ENCODE assay signal across 12 cellular contexts in genomic region chr20:58174708-58175287, GRCh38. TPM values are rescaled to one million over a fixed set of nuclear protein-coding genes. Genes with fewer than 3 reads are reported as not detected.
DNase-seq lines count a peak whose midpoint lies in the region; ATAC-seq and TF ChIP-seq lines count a peak whose summit lies in the region.
"Had no signal": no experiment of that assay in that cellular context is flagged by ENCODE, and none has a peak within 500 bp of the region (broad histone marks: within the 10 kb centered on the region; RNA-seq: fewer than 3 reads in every experiment).

No MANE protein-coding gene starts in this region.

- H3K27ac ChIP-seq in stomach = peak overlapping the region; percentile 10 to 79 (median 71)

- POLR2A ChIA-PET in activated CD4-positive, alpha-beta memory T cell treated with anti-CD3 and anti-CD28 coated beads for 36 hours (lab: Charles Lee) = no interaction called here

- peak overlapping the region in 3 of 4 donors; percentile 7 to 21 (median 18) for H3K4me3 ChIP-seq in stomach

- 31 to 45% (median 36%) methylated on average over 6 to 10 of the region's 10 CpGs for WGBS in stomach, 5 donors

- peak overlapping the region in 3 of 5 experiments; percentile 90 to 92 (median 91) for H3K27ac Mint-ChIP-seq in brain
- H3K27ac Mint-ChIP-seq in activated CD4-positive, alpha-beta memory T cell treated with anti-CD3 and anti-CD28 coated beads for 36 hours = no peak overlapping the region
- H3K27ac Mint-ChIP-seq: activated CD8-positive, alpha-beta T cell treated with anti-CD3 and anti-CD28 coated beads, Interleukin-2, amount 10 ng/mL, durations not matched to agents 7 days and 5 days had no signal

- ATAC-seq in HG02642 (IDR thresholded peaks at IDR 0.05; ENCODE audit: poor library complexity, unreplicated experiment) = no peak

- peaks cover 7% of the 10 kb centered on the region for H3K27me3 Mint-ChIP-seq in brain
- H3K27me3 Mint-ChIP-seq in activated CD4-positive, alpha-beta memory T cell treated with anti-CD3 and anti-CD28 coated beads for 36 hours = peaks cover 4% of the 10 kb centered on the region

- no peaks in the 10 kb centered on the region for H3K36me3 Mint-ChIP-seq in brain
- no peaks in the 10 kb centered on the region for H3K36me3 Mint-ChIP-seq in activated CD4-positive, alpha-beta memory T cell treated with anti-CD3 and anti-CD28 coated beads for 36 hours

- H3K4me1 Mint-ChIP-seq in brain = peaks cover 51% of the 10 kb centered on the region
- peaks cover 12% of the 10 kb centered on the region for H3K4me1 Mint-ChIP-seq in activated CD4-positive, alpha-beta memory T cell treated with anti-CD3 and anti-CD28 coated beads for 36 hours (ENCODE audit: low read depth)

- H3K27me3 ChIP-seq in stomach = peaks cover 0 to 14% (median 9%) of the 10 kb centered on the region in 3 donors

- no peaks in the 10 kb centered on the region for H3K9me3 Mint-ChIP-seq in brain
- no peaks in the 10 kb centered on the region for H3K9me3 Mint-ChIP-seq in activated CD4-positive, alpha-beta memory T cell treated with anti-CD3 and anti-CD28 coated beads for 36 hours

- DNase-seq in GM03348 (ENCODE audit: low spot score) (peak; percentile 51), left kidney (ENCODE audit: low read depth, low spot score) (peak; percentile 76), stomach (no peak), cortex of kidney (lab: John Stamatoyannopoulos, UW) (no peak)
- DNase-seq in activated CD4-positive, alpha-beta memory T cell treated with anti-CD3 and anti-CD28 coated beads for 36 hours = no peak
- no peak for DNase-seq in NK-92 treated with Interleukin-12 subunit alpha and Interleukin-12 subunit beta, amount 100 ng/mL, for 24 hours (lab: John Stamatoyannopoulos, UW)
- DNase-seq: activated CD8-positive, alpha-beta T cell treated with anti-CD3 and anti-CD28 coated beads, Interleukin-2, amount 10 ng/mL, durations not matched to agents 7 days and 5 days; DMS53; NCI-H2081 treated with DMSO at 0.1 percent for 48 hours; SHP77 had no signal

- CTCF ChIA-PET in activated CD4-positive, alpha-beta memory T cell treated with anti-CD3 and anti-CD28 coated beads for 36 hours (lab: Charles Lee) = no interaction called here

- H3K4me1 ChIP-seq in stomach = peaks cover 6 to 22% (median 11%) of the 10 kb centered on the region in 4 donors

- TF ChIP-seq POLR2A in stomach (IDR thresholded peaks at IDR 0.05) = no peak

- TF ChIP-seq EP300 in stomach (IDR thresholded peaks at IDR 0.05) = no peak

- H3K4me3 Mint-ChIP-seq in brain = peak overlapping the region in 3 of 5 experiments; percentile 29 to 61 (median 38)
- H3K4me3 Mint-ChIP-seq in activated CD4-positive, alpha-beta memory T cell treated with anti-CD3 and anti-CD28 coated beads for 36 hours = no peak overlapping the region
- H3K4me3 Mint-ChIP-seq: activated CD8-positive, alpha-beta T cell treated with anti-CD3 and anti-CD28 coated beads, Interleukin-2, amount 10 ng/mL, durations not matched to agents 7 days and 5 days had no signal

- TF ChIP-seq CTCF in brain (conservative IDR thresholded peaks at IDR 0.05) (no peak), stomach (IDR thresholded peaks at IDR 0.05) (no peak)

- no peaks in the 10 kb centered on the region for H3K36me3 ChIP-seq in stomach

- intact Hi-C loops in stomach (cut with DNase I; ENCODE audit: low total_unique reads) = loop anchor here (5.0 kb wide), 1 partner anchor 522 kb away; no protein-coding TSS in a partner anchor
- intact Hi-C loops in activated CD4-positive, alpha-beta memory T cell treated with anti-CD3 and anti-CD28 coated beads for 36 hours (cut with micrococcal nuclease) = no loop called here

- no peaks in the 10 kb centered on the region for H3K9me3 ChIP-seq in stomach

RNA-seq across cellular contexts. Expression of gene ANKRD60, which starts 53.7 kb away (rescaled TPM):
- not detected for polyA plus RNA-seq in brain (ENCODE audit: insufficient read depth, low read depth, low replicate concordance)
- not detected for total RNA-seq in stomach
- not detected for polyA plus RNA-seq in stomach
- not detected for total RNA-seq in activated CD4-positive, alpha-beta memory T cell treated with anti-CD3 and anti-CD28 coated beads for 36 hours
- total RNA-seq: activated CD8-positive, alpha-beta T cell treated with anti-CD3 and anti-CD28 coated beads, Interleukin-2, amount 10 ng/mL, durations not matched to agents 7 days and 5 days had no signal

Comparison
In these comparisons a context has a peak if more than half of its experiments do, and no peak if none do; other contexts are left out.
1. DNase-seq: peak in GM03348 (single experiment) and left kidney (single experiment); none in stomach (single experiment), cortex of kidney (single experiment), activated CD4-positive, alpha-beta memory T cell treated with anti-CD3 and anti-CD28 coated beads for 36 hours (single experiment) and NK-92 treated with Interleukin-12 subunit alpha and Interleukin-12 subunit beta, amount 100 ng/mL, for 24 hours (single experiment).